7 cellular contexts compared by ENCODE assay signal in genomic region chr19:33037168-33037853, GRCh38. TPM values are rescaled to one million over a fixed set of nuclear protein-coding genes. Genes with fewer than 3 reads are reported as not detected.
A peak's percentile ranks its signal among the peaks of the same experiment; 100 is the strongest.
DNase-seq lines count a peak whose midpoint lies in the region; ATAC-seq and TF ChIP-seq lines count a peak whose summit lies in the region.
"Not testable (repeated sequence)": the region's sequence is repeated elsewhere in the genome, so short reads cannot be mapped to it uniquely, and the experiment has no call there.

No MANE protein-coding gene starts in this region.

- H3K4me1 ChIP-seq in osteoblast (ENCODE audit: insufficient read depth, low read length) = not testable (repeated sequence)

- not testable (repeated sequence) for H3K79me2 ChIP-seq in osteoblast (ENCODE audit: insufficient read depth, low read length)

- not testable (repeated sequence) for H3K36me3 ChIP-seq in osteoblast (ENCODE audit: insufficient read depth, low read length)

- peak overlapping the region; percentile 68 for H2AFZ ChIP-seq in osteoblast (ENCODE audit: low read length)

- ATAC-seq in activated B cell treated with CpG ODN at 0.5 μM for 24 hours (ENCODE audit: low read depth); activated naive CD8-positive, alpha-beta T cell treated with anti-CD3 and anti-CD28 coated beads, Interleukin-2, amount 10 ng/mL, durations not matched to agents 7 days and 5 days (ENCODE audit: low read depth); left lobe of liver: not testable (repeated sequence)

- H3K27ac Mint-ChIP-seq in Calu3 (ENCODE audit: unreplicated experiment) = peak overlapping the region; percentile 50
- peak overlapping the region; percentile 73 for H3K27ac Mint-ChIP-seq in activated B cell treated with CpG ODN at 0.5 μM for 24 hours
- peak overlapping the region; percentile 73 for H3K27ac Mint-ChIP-seq in activated naive CD8-positive, alpha-beta T cell treated with anti-CD3 and anti-CD28 coated beads, Interleukin-2, amount 10 ng/mL, durations not matched to agents 7 days and 5 days

- H3K27me3 ChIP-seq in osteoblast (ENCODE audit: insufficient read depth, low read length) = not testable (repeated sequence)

- not testable (repeated sequence) for H3K27ac ChIP-seq in osteoblast (ENCODE audit: low read depth, low read length)

- TSS peak; percentile 97 for BruUV-seq in Calu3 (replicated peaks; lab: Mats Ljungman, UMichigan)

- peak overlapping the region; percentile 43 for H3K4me2 ChIP-seq in osteoblast (ENCODE audit: insufficient read depth, low read length)

- H3K36me3 Mint-ChIP-seq in Calu3 (ENCODE audit: insufficient read depth, unreplicated experiment) = peaks cover 57% of the 10 kb centered on the region
- H3K36me3 Mint-ChIP-seq in activated B cell treated with CpG ODN at 0.5 μM for 24 hours (ENCODE audit: low read depth); activated naive CD8-positive, alpha-beta T cell treated with anti-CD3 and anti-CD28 coated beads, Interleukin-2, amount 10 ng/mL, durations not matched to agents 7 days and 5 days: not testable (repeated sequence)

- H3K4me1 Mint-ChIP-seq in Calu3 (ENCODE audit: low read depth, unreplicated experiment) = peaks cover 53% of the 10 kb centered on the region
- not testable (repeated sequence) for H3K4me1 Mint-ChIP-seq in activated B cell treated with CpG ODN at 0.5 μM for 24 hours
- H3K4me1 Mint-ChIP-seq in activated naive CD8-positive, alpha-beta T cell treated with anti-CD3 and anti-CD28 coated beads, Interleukin-2, amount 10 ng/mL, durations not matched to agents 7 days and 5 days = peaks cover 12% of the 10 kb centered on the region

- H3K4me3 Mint-ChIP-seq in Calu3 (ENCODE audit: low read depth, unreplicated experiment) = not testable (repeated sequence)
- H3K4me3 Mint-ChIP-seq in activated B cell treated with CpG ODN at 0.5 μM for 24 hours = peak overlapping the region; percentile 78
- H3K4me3 Mint-ChIP-seq in activated naive CD8-positive, alpha-beta T cell treated with anti-CD3 and anti-CD28 coated beads, Interleukin-2, amount 10 ng/mL, durations not matched to agents 7 days and 5 days = peak overlapping the region; percentile 73

- H4K20me1 ChIP-seq in osteoblast (ENCODE audit: insufficient read depth, low read length) = not testable (repeated sequence)

- not testable (repeated sequence) for H3K9me3 ChIP-seq in osteoblast (ENCODE audit: low read depth, low read length)

- not testable (repeated sequence) for H3K27me3 Mint-ChIP-seq in Calu3 (ENCODE audit: unreplicated experiment); activated B cell treated with CpG ODN at 0.5 μM for 24 hours; activated naive CD8-positive, alpha-beta T cell treated with anti-CD3 and anti-CD28 coated beads, Interleukin-2, amount 10 ng/mL, durations not matched to agents 7 days and 5 days

- not testable (repeated sequence) for H3K9me3 Mint-ChIP-seq in Calu3 (ENCODE audit: low read depth, unreplicated experiment); activated B cell treated with CpG ODN at 0.5 μM for 24 hours; activated naive CD8-positive, alpha-beta T cell treated with anti-CD3 and anti-CD28 coated beads, Interleukin-2, amount 10 ng/mL, durations not matched to agents 7 days and 5 days

- H3K4me3 ChIP-seq in osteoblast (ENCODE audit: insufficient read depth, low read length) = peak overlapping the region; percentile 19

- CTCF ChIA-PET in Calu3 (lab: Charles Lee); activated B cell treated with CpG ODN at 0.5 μM for 24 hours (lab: Charles Lee): not testable (repeated sequence)

- not testable (repeated sequence) for DNase-seq in Calu3; activated B cell treated with CpG ODN at 0.5 μM for 24 hours; osteoblast (ENCODE audit: insufficient read length, low spot score, missing footprints)
- DNase-seq in NCI-H1436 treated with DMSO at 0.1 percent for 48 hours (lab: John Stamatoyannopoulos, UW) = peak; percentile 0
- peak; percentile 18 for DNase-seq in activated T-cell treated with anti-CD3 and anti-CD28 coated beads, Interleukin-2, amount 50 U/mL, for 1 hour
- DNase-seq in activated naive CD8-positive, alpha-beta T cell treated with anti-CD3 and anti-CD28 coated beads, Interleukin-2, amount 10 ng/mL, durations not matched to agents 7 days and 5 days = peak; percentile 36
- DNase-seq in left lobe of liver (ENCODE audit: low spot score) = peak; percentile 55

- POLR2A ChIA-PET in activated B cell treated with CpG ODN at 0.5 μM for 24 hours (lab: Charles Lee); activated naive CD8-positive, alpha-beta T cell treated with anti-CD3 and anti-CD28 coated beads, Interleukin-2, amount 10 ng/mL, durations not matched to agents 7 days and 5 days (lab: Charles Lee): not testable (repeated sequence)

- not testable (repeated sequence) for TF ChIP-seq CTCF in Calu3 (IDR thresholded peaks at IDR 0.05; ENCODE audit: unreplicated experiment); activated B cell treated with CpG ODN at 0.5 μM for 24 hours (IDR thresholded peaks at IDR 0.05); osteoblast (IDR thresholded peaks at IDR 0.05; ENCODE audit: extremely low read depth, low read depth, low read length)

- intact Hi-C loops in Calu3 (cut with micrococcal nuclease; ENCODE audit: unreplicated experiment); activated B cell treated with CpG ODN at 0.5 μM for 24 hours (cut with micrococcal nuclease): not testable (repeated sequence)

RNA-seq across cellular contexts. Expression of gene RHPN2, which starts 27.4 kb away (rescaled TPM):
- total RNA-seq in Calu3 (2022) = 46.4 and 63.6 TPM in 2 replicates
- 1.0 and 1.7 TPM in 2 replicates for total RNA-seq in activated B cell treated with CpG ODN at 0.5 μM for 24 hours
- 1 to 10 TPM; 1.6 to 1.8 TPM for total RNA-seq in activated naive CD8-positive, alpha-beta T cell treated with anti-CD3 and anti-CD28 coated beads, Interleukin-2, amount 10 ng/mL, durations not matched to agents 7 days and 5 days
- total RNA-seq in left lobe of liver = 9.9 TPM
- total RNA-seq in osteoblast = 0.59 and 1.4 TPM in 2 replicates

RNA-seq across cellular contexts. Expression of gene GPATCH1, which starts 43.7 kb away (rescaled TPM):
- total RNA-seq in Calu3 (2022) (16.3 and 17.0 TPM in 2 replicates), activated B cell treated with CpG ODN at 0.5 μM for 24 hours (12.8 and 13.0 TPM in 2 replicates), left lobe of liver (4.0 TPM), osteoblast (5.6 and 6.2 TPM in 2 replicates)
- 10 to 100 TPM; 14.0 to 14.7 TPM for total RNA-seq in activated naive CD8-positive, alpha-beta T cell treated with anti-CD3 and anti-CD28 coated beads, Interleukin-2, amount 10 ng/mL, durations not matched to agents 7 days and 5 days
